Comparison of ENCODE assay signal across 1 cellular context in the genomic region with DNA sequence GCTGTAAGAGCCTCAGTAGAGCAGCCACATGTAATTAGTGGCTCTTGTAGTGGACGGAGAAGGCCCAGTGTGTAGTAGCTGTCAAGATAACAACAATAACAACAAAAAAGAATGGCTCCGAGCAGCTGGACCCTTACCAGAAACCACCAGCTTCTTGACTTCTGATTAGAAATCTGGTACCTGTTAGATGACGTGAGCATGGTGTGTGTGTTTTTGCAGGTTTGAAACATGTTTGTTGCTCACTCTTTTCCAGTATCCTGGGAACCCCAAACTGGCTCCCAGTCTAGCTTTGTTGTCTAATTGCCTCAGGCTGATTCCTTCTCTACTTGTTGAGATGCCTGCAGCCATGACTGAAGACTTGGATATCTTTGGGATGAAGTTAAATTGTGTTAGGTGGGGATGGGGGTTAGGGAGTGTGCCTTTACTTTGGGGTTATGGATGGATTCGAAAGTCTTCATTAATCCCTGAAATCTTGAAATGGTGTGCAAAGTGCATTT.
A peak's percentile ranks its signal among the peaks of the same experiment; 100 is the strongest.
TF ChIP-seq lines count a peak whose summit lies in the region.

No MANE protein-coding gene starts in this region.

TF ChIP-seq in HEK293, 187 proteins besides CTCF, POLR2A, EP300 and RAD21 (continued from another document):
- TF ChIP-seq, protein P1, sequence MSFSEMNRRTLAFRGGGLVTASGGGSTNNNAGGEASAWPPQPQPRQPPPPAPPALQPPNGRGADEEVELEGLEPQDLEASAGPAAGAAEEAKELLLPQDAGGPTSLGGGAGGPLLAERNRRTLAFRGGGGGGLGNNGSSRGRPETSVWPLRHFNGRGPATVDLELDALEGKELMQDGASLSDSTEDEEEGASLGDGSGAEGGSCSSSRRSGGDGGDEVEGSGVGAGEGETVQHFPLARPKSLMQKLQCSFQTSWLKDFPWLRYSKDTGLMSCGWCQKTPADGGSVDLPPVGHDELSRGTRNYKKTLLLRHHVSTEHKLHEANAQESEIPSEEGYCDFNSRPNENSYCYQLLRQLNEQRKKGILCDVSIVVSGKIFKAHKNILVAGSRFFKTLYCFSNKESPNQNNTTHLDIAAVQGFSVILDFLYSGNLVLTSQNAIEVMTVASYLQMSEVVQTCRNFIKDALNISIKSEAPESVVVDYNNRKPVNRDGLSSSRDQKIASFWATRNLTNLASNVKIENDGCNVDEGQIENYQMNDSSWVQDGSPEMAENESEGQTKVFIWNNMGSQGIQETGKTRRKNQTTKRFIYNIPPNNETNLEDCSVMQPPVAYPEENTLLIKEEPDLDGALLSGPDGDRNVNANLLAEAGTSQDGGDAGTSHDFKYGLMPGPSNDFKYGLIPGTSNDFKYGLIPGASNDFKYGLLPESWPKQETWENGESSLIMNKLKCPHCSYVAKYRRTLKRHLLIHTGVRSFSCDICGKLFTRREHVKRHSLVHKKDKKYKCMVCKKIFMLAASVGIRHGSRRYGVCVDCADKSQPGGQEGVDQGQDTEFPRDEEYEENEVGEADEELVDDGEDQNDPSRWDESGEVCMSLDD (tag by site-specific recombination; IDR thresholded peaks at IDR 0.05): no peak
- TF ChIP-seq SCRT2 (tag by site-specific recombination; IDR thresholded peaks at IDR 0.05) (0 out of 2 replicates have a peak, but pooled peaks have one; percentile 15), ZNF555 (tag by site-specific recombination; conservative IDR thresholded peaks at IDR 0.05) (no peak)
- TF ChIP-seq, protein P2, sequence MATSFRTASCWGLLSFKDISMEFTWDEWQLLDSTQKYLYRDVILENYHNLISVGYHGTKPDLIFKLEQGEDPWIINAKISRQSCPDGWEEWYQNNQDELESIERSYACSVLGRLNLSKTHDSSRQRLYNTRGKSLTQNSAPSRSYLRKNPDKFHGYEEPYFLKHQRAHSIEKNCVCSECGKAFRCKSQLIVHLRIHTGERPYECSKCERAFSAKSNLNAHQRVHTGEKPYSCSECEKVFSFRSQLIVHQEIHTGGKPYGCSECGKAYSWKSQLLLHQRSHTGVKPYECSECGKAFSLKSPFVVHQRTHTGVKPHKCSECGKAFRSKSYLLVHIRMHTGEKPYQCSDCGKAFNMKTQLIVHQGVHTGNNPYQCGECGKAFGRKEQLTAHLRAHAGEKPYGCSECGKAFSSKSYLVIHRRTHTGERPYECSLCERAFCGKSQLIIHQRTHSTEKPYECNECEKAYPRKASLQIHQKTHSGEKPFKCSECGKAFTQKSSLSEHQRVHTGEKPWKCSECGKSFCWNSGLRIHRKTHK (tag by site-specific recombination; IDR thresholded peaks at IDR 0.05): no peak
